31 cellular contexts compared by ENCODE assay signal in the genomic region with DNA sequence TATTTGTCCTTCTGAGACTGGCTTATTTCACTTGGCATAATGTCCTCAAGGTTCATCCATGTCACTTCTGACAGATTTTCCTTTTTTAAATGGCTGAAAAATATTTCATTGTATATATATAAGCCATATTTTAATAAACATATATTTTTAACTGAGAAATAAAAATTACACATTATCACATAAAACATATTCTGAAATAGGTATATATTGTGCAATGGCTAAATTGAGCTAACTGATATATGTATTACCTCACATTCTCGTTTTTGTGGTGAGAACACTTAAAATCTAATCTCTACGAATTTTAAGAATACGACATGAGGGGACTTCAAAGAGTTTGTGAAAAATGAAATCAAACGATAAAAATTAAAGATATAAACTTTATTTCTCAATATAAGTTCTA. TPM values are rescaled to one million over a fixed set of nuclear protein-coding genes. Genes with fewer than 3 reads are reported as not detected.
"Had no signal": no experiment of that assay in that cellular context is flagged by ENCODE, and none has a peak within 500 bp of the region (broad histone marks: within the 10 kb centered on the region; RNA-seq: fewer than 3 reads in every experiment).

No MANE protein-coding gene starts in this region.

- H3K27me3 ChIP-seq: ascending aorta, cardiac muscle cell had no signal

- DNase-seq: activated B cell treated with CpG ODN at 0.5 μM for 24 hours; activated CD4-positive, alpha-beta memory T cell treated with anti-CD3 and anti-CD28 coated beads for 36 hours; activated CD4-positive, alpha-beta T cell treated with anti-CD3 and anti-CD28 coated beads for 4 hours; activated CD4-positive, alpha-beta T cell treated with anti-CD3 and anti-CD28 coated beads, Interleukin-2, amount 10 ng/mL, durations not matched to agents 24 days and 14 days; activated CD4-positive, alpha-beta T cell treated with anti-CD3 and anti-CD28 coated beads, Interleukin-2, amount 50 U/mL, for 1 hour; activated CD4-positive, alpha-beta T cell treated with anti-CD3 and anti-CD28 coated beads, Interleukin-2, amount 50 U/mL, for 4 hours; activated CD4-positive, CD25-positive, alpha-beta regulatory T cell treated with anti-CD3 and anti-CD28 coated beads, Interleukin-2, amount 50 U/mL, for 72 hours; activated CD8-positive, alpha-beta memory T cell treated with anti-CD3 and anti-CD28 coated beads, Interleukin-2, amount 50 U/mL, for 48 hours; activated CD8-positive, alpha-beta T cell treated with anti-CD3 and anti-CD28 coated beads for 36 hours; activated effector memory CD4-positive, alpha-beta T cell treated with Interleukin-2 at 50 U/mL for 16 hours; activated gamma-delta T cell; activated naive CD4-positive, alpha-beta T cell treated with anti-CD3 and anti-CD28 coated beads, Interleukin-2, amount 10 ng/mL, durations not matched to agents 7 days and 5 days; activated naive CD4-positive, alpha-beta T cell treated with Interleukin-2 at 50 U/mL for 16 hours; activated naive CD8-positive, alpha-beta T cell treated with anti-CD3 and anti-CD28 coated beads, Interleukin-2, amount 10 ng/mL, durations not matched to agents 7 days and 5 days; activated naive CD8-positive, alpha-beta T cell treated with anti-CD3 and anti-CD28 coated beads, Interleukin-2, amount 50 U/mL, for 24 hours; activated T-cell treated with anti-CD3 and anti-CD28 coated beads, Interleukin-2, amount 50 U/mL, for 24 hours; activated T-cell treated with anti-CD3 and anti-CD28 coated beads, Interleukin-2, amount 50 U/mL, for 48 hours; amygdala; anterior cingulate cortex; caudate nucleus; cerebellar nuclear complex; T-helper 1 cell; T-helper 2 cell; T-helper 9 cell had no signal

- H3K4me3 ChIP-seq: ascending aorta, cardiac muscle cell had no signal

- FAIRE-seq: bronchial epithelial cell, TTC549 had no signal

- H3K9me3 ChIP-seq: ascending aorta had no signal

- ATAC-seq: activated CD8-positive, alpha-beta T cell treated with anti-CD3 and anti-CD28 coated beads for 36 hours; activated naive CD8-positive, alpha-beta T cell treated with anti-CD3 and anti-CD28 coated beads, Interleukin-2, amount 50 U/mL, for 24 hours had no signal

- H3K36me3 ChIP-seq: ascending aorta, cardiac muscle cell had no signal

- H3K4me1 ChIP-seq: ascending aorta had no signal

- H3K27ac ChIP-seq: ascending aorta, cardiac muscle cell, VCaP had no signal

RNA-seq across cellular contexts. Expression of gene ZSWIM2, which starts 25.7 kb away (rescaled TPM):
- total RNA-seq: activated B cell treated with CpG ODN at 0.5 μM for 24 hours; activated CD4-positive, alpha-beta memory T cell treated with anti-CD3 and anti-CD28 coated beads for 36 hours; activated CD4-positive, alpha-beta T cell treated with anti-CD3 and anti-CD28 coated beads, Interleukin-2, amount 10 ng/mL, durations not matched to agents 24 days and 14 days; activated CD8-positive, alpha-beta memory T cell treated with anti-CD3 and anti-CD28 coated beads for 36 hours; activated CD8-positive, alpha-beta T cell treated with anti-CD3 and anti-CD28 coated beads for 36 hours; activated naive CD8-positive, alpha-beta T cell treated with anti-CD3 and anti-CD28 coated beads, Interleukin-2, amount 10 ng/mL, durations not matched to agents 7 days and 5 days; activated T-helper 2 cell treated with anti-CD3 and anti-CD28 coated beads, Interferon-gamma antibody, Interleukin-2, Interleukin-4, amounts not matched to agents 10 μg/mL and 5 μg/mL and 100 μg/mL, durations not matched to agents 14 hours and 24 hours and 36 hours; ascending aorta; bronchial epithelial cell; cardiac muscle cell had no signal
- polyA plus RNA-seq: cardiac muscle cell had no signal
